Comparison of ENCODE assay signal across 8 cellular contexts in the genomic region with DNA sequence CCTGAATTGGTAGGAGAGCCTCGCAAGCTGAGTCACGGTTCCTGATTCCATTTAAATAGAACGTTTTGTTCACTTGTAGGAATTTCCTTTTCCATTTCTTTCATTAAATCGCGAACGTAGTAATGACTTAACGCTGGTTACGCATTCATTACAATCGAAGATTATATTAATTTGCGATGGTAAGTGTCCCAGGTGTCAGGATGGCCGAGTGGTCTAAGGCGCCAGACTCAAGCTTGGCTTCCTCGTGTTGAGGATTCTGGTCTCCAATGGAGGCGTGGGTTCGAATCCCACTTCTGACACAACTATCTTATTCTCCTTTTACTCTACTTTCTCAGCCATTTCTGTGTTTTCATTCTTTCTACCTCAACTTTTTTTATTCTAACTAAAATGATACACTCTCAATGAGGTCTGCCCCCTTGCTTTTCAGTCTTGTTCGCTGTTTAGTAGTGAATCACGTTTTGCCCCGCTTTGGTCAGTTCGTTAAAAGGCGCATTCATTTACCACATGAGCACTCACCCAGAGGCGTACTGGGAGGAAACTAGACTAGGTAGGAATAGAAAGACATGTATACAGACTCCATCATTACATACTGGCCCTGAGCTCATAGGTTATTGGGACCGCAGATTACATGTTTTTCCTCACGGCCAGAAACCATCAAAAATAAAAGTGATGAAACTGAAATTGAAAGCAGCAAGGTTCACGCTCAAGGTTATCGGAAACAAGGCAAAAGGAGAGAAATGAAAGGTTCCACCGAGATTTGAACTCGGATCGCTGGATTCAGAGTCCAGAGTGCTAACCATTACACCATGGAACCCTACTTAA. TPM values are rescaled to one million over a fixed set of nuclear protein-coding genes. Genes with fewer than 3 reads are reported as not detected.
A peak's percentile ranks its signal among the peaks of the same experiment; 100 is the strongest.
DNase-seq lines count a peak whose midpoint lies in the region; ATAC-seq and TF ChIP-seq lines count a peak whose summit lies in the region.

No MANE protein-coding gene starts in this region.

- H3K27ac ChIP-seq in MM.1S (ENCODE audit: low read length): no peak overlapping the region
- H3K27ac ChIP-seq in thoracic aorta: peak overlapping the region; percentile 84 to 91

- no peaks in the 10 kb centered on the region for H3K9me2 ChIP-seq in MM.1S (replicated peaks; ENCODE audit: insufficient read depth, low read length)

- H3K36me3 Mint-ChIP-seq in activated naive CD4-positive, alpha-beta T cell treated with anti-CD3 and anti-CD28 coated beads, Interleukin-2, amount 50 U/mL, for 24 hours: peaks cover 1% of the 10 kb centered on the region

- H3K27ac Mint-ChIP-seq in activated naive CD4-positive, alpha-beta T cell treated with anti-CD3 and anti-CD28 coated beads, Interleukin-2, amount 50 U/mL, for 24 hours: peak overlapping the region; percentile 97

- no peak for TF ChIP-seq CTCF in MM.1S (IDR thresholded peaks at IDR 0.05; ENCODE audit: low read length)
- TF ChIP-seq CTCF in thoracic aorta (IDR thresholded peaks at IDR 0.05): no peak

- H3K9me3 Mint-ChIP-seq in activated naive CD4-positive, alpha-beta T cell treated with anti-CD3 and anti-CD28 coated beads, Interleukin-2, amount 50 U/mL, for 24 hours: peaks cover 5% of the 10 kb centered on the region

- H3K27me3 Mint-ChIP-seq in activated naive CD4-positive, alpha-beta T cell treated with anti-CD3 and anti-CD28 coated beads, Interleukin-2, amount 50 U/mL, for 24 hours: no peaks in the 10 kb centered on the region

- H3K4me1 Mint-ChIP-seq in activated naive CD4-positive, alpha-beta T cell treated with anti-CD3 and anti-CD28 coated beads, Interleukin-2, amount 50 U/mL, for 24 hours: peaks cover 62% of the 10 kb centered on the region

- peak overlapping the region; percentile 51 for H3K4me3 ChIP-seq in H7 (ENCODE audit: insufficient read depth, low read depth, low read length)
- H3K4me3 ChIP-seq in MM.1S (ENCODE audit: low read length): peak overlapping the region; percentile 61
- H3K4me3 ChIP-seq in thoracic aorta: peak overlapping the region; percentile 81

- H3K9me3 ChIP-seq in MM.1S (replicated peaks; ENCODE audit: insufficient read depth, low read length): no peaks in the 10 kb centered on the region
- H3K9me3 ChIP-seq in thoracic aorta: no peaks in the 10 kb centered on the region

- H3K36me3 ChIP-seq in H7 (replicated peaks; ENCODE audit: control insufficient read depth, insufficient read depth, low read length) (no peaks in the 10 kb centered on the region), MM.1S (replicated peaks; ENCODE audit: insufficient read depth, low read length) (no peaks in the 10 kb centered on the region), thoracic aorta (no peaks in the 10 kb centered on the region)

- H3K27me3 ChIP-seq in H7 (ENCODE audit: control insufficient read depth, insufficient read depth, low read length) (no peaks in the 10 kb centered on the region), MM.1S (replicated peaks; ENCODE audit: insufficient read depth, low read length) (0 out of 2 replicates have a peak, but pooled peaks cover 21% of the 10 kb centered on the region), thoracic aorta (replicated peaks; ENCODE audit: insufficient read depth) (no peaks in the 10 kb centered on the region)

- H2AFZ ChIP-seq in MM.1S (ENCODE audit: low read length): peak overlapping the region; percentile 26

- H3K79me2 ChIP-seq in MM.1S (ENCODE audit: low read length): no peaks in the 10 kb centered on the region

- peak overlapping the region; percentile 65 for H3K4me2 ChIP-seq in MM.1S (ENCODE audit: low read depth, low read length)

- H4K20me1 ChIP-seq in MM.1S (ENCODE audit: insufficient read depth, low read length): no peaks in the 10 kb centered on the region

- H3K4me3 Mint-ChIP-seq in activated naive CD4-positive, alpha-beta T cell treated with anti-CD3 and anti-CD28 coated beads, Interleukin-2, amount 50 U/mL, for 24 hours: peak overlapping the region; percentile 95

- in situ Hi-C loops in SK-MEL-5 (cut with HindIII; ENCODE audit: low pct_unique_long_range_greater_than_20kb, low sequenced_read_pairs): no loop called here

- H3F3A ChIP-seq in MM.1S (ENCODE audit: insufficient read depth, low read length): peaks cover 14% of the 10 kb centered on the region; the same call in 1 of the 2 replicates

- peaks cover 14% of the 10 kb centered on the region; the same call in 1 of the 2 replicates for H3K4me1 ChIP-seq in MM.1S (ENCODE audit: low read length)
- peaks cover 6 to 7% of the 10 kb centered on the region in 2 donors for H3K4me1 ChIP-seq in thoracic aorta (ENCODE audit: control insufficient read depth in 1 of 2, low read depth in 2 of 2)

- DNase-seq in DMS79 treated with DMSO at 0.1 percent for 48 hours (lab: John Stamatoyannopoulos, UW) (peak; percentile 80), H7 (peak; percentile 17), MM.1S (peak; percentile 82), SK-MEL-5 (ENCODE audit: low read depth, low spot score) (peak; percentile 92), glomerular visceral epithelial cell (ENCODE audit: extremely low spot score) (peak; percentile 92), occipital lobe (lab: John Stamatoyannopoulos, UW) (peak; percentile 56), thoracic aorta (ENCODE audit: low spot score) (peak; percentile 32)

- peak overlapping the region; percentile 20 for H3K9ac ChIP-seq in MM.1S (ENCODE audit: low read length)

- peak; percentile 70 for ATAC-seq in thoracic aorta (ENCODE audit: insufficient number of reproducible peaks, low FRiP score, low read depth)

RNA-seq across cellular contexts. Expression of a gene that starts 17.3 kb away (rescaled TPM):
- 98.8 and 100 TPM in 2 replicates for total RNA-seq in H7 (2014; rRNA removed; shearing (Covaris generic))
- total RNA-seq in SK-MEL-5 (2014; rRNA removed; shearing (Covaris generic)): 66.2 and 76.2 TPM in 2 replicates
- 52.3 and 57.8 TPM in 2 replicates for polyA plus RNA-seq in SK-MEL-5 (2015; cell fraction: cytosol; rRNA removed)
- polyA plus RNA-seq in SK-MEL-5 (2015; cell fraction: nucleus; rRNA removed): 103 and 120 TPM in 2 replicates
- total RNA-seq in occipital lobe: 65.2 TPM
- total RNA-seq in thoracic aorta: 10 to 100 TPM; 61.9 to 86.2 TPM

Comparison
In these comparisons a context has a peak if more than half of its experiments do, and no peak if none do; other contexts are left out.
1. DNase-seq: peak in every context shown above with its lines; median percentile 92 in SK-MEL-5; 92 in glomerular visceral epithelial cell; 82 in MM.1S; 80 in DMS79 treated with DMSO at 0.1 percent for 48 hours; 56 in occipital lobe; 32 in thoracic aorta; 17 in H7.